Comparison of ENCODE assay signal across 24 cellular contexts in genomic region chr14:61240206-61240605, GRCh38. TPM values are rescaled to one million over a fixed set of nuclear protein-coding genes. Genes with fewer than 3 reads are reported as not detected.
"Had no signal": no experiment of that assay in that cellular context is flagged by ENCODE, and none has a peak within 500 bp of the region (broad histone marks: within the 10 kb centered on the region; RNA-seq: fewer than 3 reads in every experiment).

No MANE protein-coding gene starts in this region.

- H3K27ac Mint-ChIP-seq: effector memory CD8-positive, alpha-beta T cell; naive thymus-derived CD8-positive, alpha-beta T cell; nephron progenitor cell had no signal

- H3K4me2 ChIP-seq: smooth muscle cell had no signal

- DNase-seq: dermis blood vessel endothelial cell; effector memory CD8-positive, alpha-beta T cell; head of caudate nucleus; left ventricle myocardium superior; lower lobe of right lung; naive thymus-derived CD8-positive, alpha-beta T cell; nephron progenitor cell; nucleus accumbens; stimulated activated CD4-positive, alpha-beta T cell treated with anti-CD3 and anti-CD28 coated beads, Interleukin-12 subunit alpha, Interleukin-12 subunit beta, amount 100 ng/mL, for 4 hours; stimulated activated CD4-positive, alpha-beta T cell treated with anti-CD3 and anti-CD28 coated beads, Interleukin-1b, Interleukin-23, amount 100 ng/mL, for 48 hours; stimulated activated CD4-positive, alpha-beta T cell treated with anti-CD3 and anti-CD28 coated beads, Interleukin-4, amount 100 ng/mL, for 1 hour; stimulated activated CD8-positive, alpha-beta memory T cell treated with anti-CD3 and anti-CD28 coated beads, Interleukin-4, amount 100 ng/mL, for 48 hours; stimulated activated naive CD4-positive, alpha-beta T cell; stimulated activated naive CD8-positive, alpha-beta T cell treated with anti-CD3 and anti-CD28 coated beads, Interleukin-15, amount 100 ng/mL, for 72 hours; transverse colon; upper lobe of right lung had no signal

- H3K4me3 Mint-ChIP-seq: effector memory CD8-positive, alpha-beta T cell; naive thymus-derived CD8-positive, alpha-beta T cell; nephron progenitor cell; stimulated activated naive CD8-positive, alpha-beta T cell treated with anti-CD3 and anti-CD28 coated beads, Interleukin-15, amount 100 ng/mL, for 72 hours had no signal

- H3K27me3 ChIP-seq: right atrium auricular region, suprapubic skin, transverse colon, vagina had no signal

- H3K27ac ChIP-seq: coronary artery, lower lobe of right lung, prostate gland, right atrium auricular region, suprapubic skin, transverse colon, upper lobe of right lung, vagina had no signal

- H3K9me3 ChIP-seq: prostate gland, suprapubic skin, transverse colon, upper lobe of right lung had no signal

- H3K4me1 Mint-ChIP-seq: naive thymus-derived CD8-positive, alpha-beta T cell; stimulated activated naive CD8-positive, alpha-beta T cell treated with anti-CD3 and anti-CD28 coated beads, Interleukin-15, amount 100 ng/mL, for 72 hours had no signal

- H3K4me1 ChIP-seq: lower lobe of right lung, prostate gland, right atrium auricular region, suprapubic skin, transverse colon, upper lobe of right lung, vagina had no signal

- H3K36me3 ChIP-seq: lower lobe of right lung, prostate gland, right atrium auricular region, suprapubic skin, transverse colon, upper lobe of right lung, vagina had no signal

- ATAC-seq: effector memory CD8-positive, alpha-beta T cell; left ventricle myocardium superior; lower lobe of right lung; naive thymus-derived CD8-positive, alpha-beta T cell; sciatic nerve; stimulated activated naive CD8-positive, alpha-beta T cell treated with anti-CD3 and anti-CD28 coated beads, Interleukin-15, amount 100 ng/mL, for 72 hours; upper lobe of right lung had no signal

- H3K4me3 ChIP-seq: coronary artery, lower lobe of right lung, prostate gland, right atrium auricular region, smooth muscle cell, suprapubic skin, transverse colon, upper lobe of right lung, vagina had no signal

RNA-seq across cellular contexts. Expression of gene TMEM30B, which starts 40.9 kb away (rescaled TPM):
- total RNA-seq: fibroblast of villous mesenchyme had no signal
